Comparison of ENCODE assay signal across 1 cellular context in genomic region chr9:131304676-131305366, GRCh38.
TF ChIP-seq lines count a peak whose summit lies in the region.

No MANE protein-coding gene starts in this region.

TF ChIP-seq in H1, 55 proteins besides CTCF, POLR2A, EP300 and RAD21 (continued from another document):
- TF ChIP-seq, protein P1, sequence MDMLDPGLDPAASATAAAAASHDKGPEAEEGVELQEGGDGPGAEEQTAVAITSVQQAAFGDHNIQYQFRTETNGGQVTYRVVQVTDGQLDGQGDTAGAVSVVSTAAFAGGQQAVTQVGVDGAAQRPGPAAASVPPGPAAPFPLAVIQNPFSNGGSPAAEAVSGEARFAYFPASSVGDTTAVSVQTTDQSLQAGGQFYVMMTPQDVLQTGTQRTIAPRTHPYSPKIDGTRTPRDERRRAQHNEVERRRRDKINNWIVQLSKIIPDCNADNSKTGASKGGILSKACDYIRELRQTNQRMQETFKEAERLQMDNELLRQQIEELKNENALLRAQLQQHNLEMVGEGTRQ (IDR thresholded peaks at IDR 0.05; ENCODE audit: low read length) = no peak
- TF ChIP-seq SIN3A (conservative IDR thresholded peaks at IDR 0.05 in 1 of 2, IDR thresholded peaks at IDR 0.05 in 1 of 2; ENCODE audit: low read depth in 1 of 2, low read length in 2 of 2) (no peak), POLR2AphosphoS5 (IDR thresholded peaks at IDR 0.05; ENCODE audit: low read depth, low read length) (no peak), CHD1 (IDR thresholded peaks at IDR 0.05; ENCODE audit: low read depth, low read length) (no peak), KDM5A (IDR thresholded peaks at IDR 0.05; ENCODE audit: low read length) (no peak), SRF (IDR thresholded peaks at IDR 0.05; ENCODE audit: low read depth, low read length) (no peak), BCL11A (IDR thresholded peaks at IDR 0.05; ENCODE audit: low read depth in 2 of 2, low read length in 2 of 2) (no peak)
